In the genomic region with DNA sequence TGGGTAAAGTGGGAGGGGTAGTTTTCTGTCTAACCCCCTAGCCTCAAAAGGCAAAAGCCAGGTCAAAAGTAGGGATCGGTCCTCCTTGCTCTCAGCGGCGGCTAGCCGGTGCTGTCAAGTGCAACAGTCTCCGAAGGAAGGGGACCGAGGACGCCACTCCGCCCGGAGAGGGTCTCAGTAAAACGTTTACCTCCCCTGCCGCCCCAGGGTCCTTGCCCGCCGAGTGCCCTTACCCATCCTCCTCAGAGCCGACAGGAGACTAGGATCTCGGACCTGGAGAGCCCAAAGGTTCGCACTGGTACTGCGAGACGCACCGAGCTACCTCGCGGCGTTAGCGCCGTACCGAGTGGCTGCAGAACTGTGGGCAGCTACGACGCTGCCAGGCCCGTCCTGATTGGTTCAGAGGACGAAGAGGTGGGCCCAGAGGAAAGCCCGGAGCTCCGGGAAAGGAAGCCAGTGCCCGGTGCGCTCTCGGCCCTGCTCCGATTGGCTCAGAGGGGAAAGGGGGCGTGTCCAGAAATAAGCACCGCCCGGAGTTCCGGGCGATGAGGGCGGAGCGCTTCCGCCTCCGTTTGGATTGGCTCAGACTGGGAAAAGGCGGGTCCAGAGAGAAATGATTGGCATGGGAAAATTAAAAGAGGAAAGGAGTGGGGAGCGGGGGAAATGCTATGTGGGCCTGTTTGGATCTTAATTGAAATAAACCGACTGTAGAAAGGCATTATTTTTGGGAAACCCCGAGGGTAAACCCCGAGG, we compare ENCODE assay signal across 8 cellular contexts. TPM values are rescaled to one million over a fixed set of nuclear protein-coding genes. Genes with fewer than 3 reads are reported as not detected.
A peak's percentile ranks its signal among the peaks of the same experiment; 100 is the strongest.
DNase-seq lines count a peak whose midpoint lies in the region; ATAC-seq, FAIRE-seq and TF ChIP-seq lines count a peak whose summit lies in the region.
"Not testable (repeated sequence)": the region's sequence is repeated elsewhere in the genome, so short reads cannot be mapped to it uniquely, and the experiment has no call there.

A gene with protein sequence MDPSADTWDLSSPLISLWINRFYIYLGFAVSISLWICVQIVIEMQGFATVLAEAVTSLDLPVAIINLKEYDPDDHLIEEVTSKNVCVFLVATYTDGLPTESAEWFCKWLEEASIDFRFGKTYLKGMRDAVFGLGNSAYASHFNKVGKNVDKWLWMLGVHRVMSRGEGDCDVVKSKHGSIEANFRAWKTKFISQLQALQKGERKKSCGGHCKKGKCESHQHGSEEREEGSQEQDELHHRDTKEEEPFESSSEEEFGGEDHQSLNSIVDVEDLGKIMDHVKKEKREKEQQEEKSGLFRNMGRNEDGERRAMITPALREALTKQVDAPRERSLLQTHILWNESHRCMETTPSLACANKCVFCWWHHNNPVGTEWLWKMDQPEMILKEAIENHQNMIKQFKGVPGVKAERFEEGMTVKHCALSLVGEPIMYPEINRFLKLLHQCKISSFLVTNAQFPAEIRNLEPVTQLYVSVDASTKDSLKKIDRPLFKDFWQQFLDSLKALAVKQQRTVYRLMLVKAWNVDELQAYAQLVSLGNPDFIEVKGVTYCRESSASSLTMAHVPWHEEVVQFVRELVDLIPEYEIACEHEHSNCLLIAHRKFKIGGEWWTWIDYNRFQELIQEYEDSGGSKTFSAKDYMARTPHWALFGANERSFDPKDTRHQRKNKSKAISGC (minus strand): TSS at position 362 of the 753 bp plus-strand sequence. CDS start 125 bp downstream, at position 237.

- intact Hi-C loops in Right ventricle myocardium superior (cut with DNase I); ovary (cut with DNase I): not testable (repeated sequence)
- intact Hi-C loops in thyroid gland (cut with DNase I), result loop anchor here (10.0 kb wide), 1 partner anchor 97 kb away; a partner anchor contains a TSS

- peak within 1 kb of the TSS; percentile 86 for H3K9ac ChIP-seq in adipocyte (ENCODE audit: low read length)

- peak within 1 kb of the TSS; percentile 90 for H3K4me3 ChIP-seq in adipocyte (ENCODE audit: low read length)
- peak within 1 kb of the TSS; percentile 75 for H3K4me3 ChIP-seq in ovary
- peak within 1 kb of the TSS; percentile 53 to 91 (median 61) for H3K4me3 ChIP-seq in thyroid gland (replicated peaks in 1 of 3)

- peak within 1 kb of the TSS; percentile 52 to 67 for H3K27ac ChIP-seq in ovary
- H3K27ac ChIP-seq in thyroid gland, result peak within 1 kb of the TSS; percentile 57 to 76 (median 73)

- H3K4me1 ChIP-seq in adipocyte (ENCODE audit: control insufficient read depth, insufficient read depth, low read length); ovary (ENCODE audit: insufficient read depth): not testable (repeated sequence)
- peaks cover 16 to 17% of the 10 kb centered on the region in 2 donors for H3K4me1 ChIP-seq in thyroid gland

- peak; percentile 91 for FAIRE-seq in GM12891 (lab: Jason Lieb, UNC)

- TF ChIP-seq EP300 in ovary (IDR thresholded peaks at IDR 0.05), result not testable (repeated sequence)

- peak; percentile 91 for ATAC-seq in HG02798 (IDR thresholded peaks at IDR 0.05; ENCODE audit: poor library complexity, unreplicated experiment)
- ATAC-seq in Right ventricle myocardium superior (ENCODE audit: poor library complexity), result peak; percentile 90

- TF ChIP-seq POLR2A in GM12891 (IDR thresholded peaks at IDR 0.05; ENCODE audit: low read depth, low read length), result peak; percentile 89
- peak; percentile 62 for TF ChIP-seq POLR2A in ovary (IDR thresholded peaks at IDR 0.05)
- peak in 1 of 2 donors; percentile 95 for TF ChIP-seq POLR2A in thyroid gland (IDR thresholded peaks at IDR 0.05)

- TF ChIP-seq CTCF in ovary (IDR thresholded peaks at IDR 0.05) (peak in 1 of 3 donors; percentile 19), thyroid gland (IDR thresholded peaks at IDR 0.05) (peak in 1 of 6 experiments; percentile 27)

- WGBS in ovary, 3 donors, result 0 to 1% (median 0%) methylated on average over 40 to 49 of the region's 49 CpGs
- WGBS in thyroid gland, 2 donors, result 0 to 1% methylated on average over 24 to 39 of the region's 49 CpGs

- DNase-seq in GM12891 (ENCODE audit: insufficient read length, low spot score) (peak; percentile 51), NCI-H1417 treated with DMSO at 0.1 percent for 48 hours (lab: John Stamatoyannopoulos, UW) (peak; percentile 95), SW 1271 (lab: John Stamatoyannopoulos, UW) (peak; percentile 91 to 95), adipocyte (ENCODE audit: low read depth) (peak; percentile 99), Right ventricle myocardium superior (peak; percentile 98), ovary (peak; percentile 96 to 98 (median 98)), thyroid gland (peak; percentile 97 to 98)

- H3K36me3 ChIP-seq in adipocyte (ENCODE audit: control insufficient read depth, insufficient read depth, low read length, severe bottlenecking), result peaks cover 17% of the 10 kb centered on the region
- not testable (repeated sequence) for H3K36me3 ChIP-seq in ovary
- H3K36me3 ChIP-seq in thyroid gland, result peaks cover 16 to 17% of the 10 kb centered on the region in 2 donors

- H3K27me3 ChIP-seq in adipocyte (replicated peaks; ENCODE audit: control insufficient read depth, insufficient read depth, low read length); ovary; thyroid gland: not testable (repeated sequence)

- H3K9me3 ChIP-seq in adipocyte (ENCODE audit: control insufficient read depth, low read length); ovary; thyroid gland: not testable (repeated sequence)

TF ChIP-seq in GM12891, 5 proteins besides CTCF, POLR2A, EP300 and RAD21:
- peak; percentile 85 for TF ChIP-seq TAF1 (IDR thresholded peaks at IDR 0.05; ENCODE audit: low read depth, low read length)
- TF ChIP-seq POLR2AphosphoS5 (IDR thresholded peaks at IDR 0.05; ENCODE audit: low read depth, low read length), result peak; percentile 85
- TF ChIP-seq SPI1 (IDR thresholded peaks at IDR 0.05; ENCODE audit: low read depth, low read length), result peak; percentile 40

RNA-seq across cellular contexts. Expression of the gene that starts here (rescaled TPM):
- polyA plus RNA-seq in GM12891 (2012; ENCODE audit: low read depth, missing spikeins), result 1.0 TPM
- 3.1 TPM for total RNA-seq in Right ventricle myocardium superior
- 1 to 10 TPM; 2.9 to 7.6 (median 3.4) TPM for total RNA-seq in ovary
- polyA plus RNA-seq in ovary, result 1 to 10 TPM; 2.5 to 2.8 TPM
- 1 to 10 TPM; 3.7 to 7.4 (median 4.9) TPM for total RNA-seq in thyroid gland

Comparison
In these comparisons a context has a peak if more than half of its experiments do, and no peak if none do; other contexts are left out.
1. Peak in every context shown above with its lines: DNase-seq, ATAC-seq, H3K4me3 ChIP-seq and H3K27ac ChIP-seq.